23 cellular contexts compared by ENCODE assay signal in genomic region chr7:2495402-2496309, GRCh38. TPM values are rescaled to one million over a fixed set of nuclear protein-coding genes. Genes with fewer than 3 reads are reported as not detected.
DNase-seq lines count a peak whose midpoint lies in the region; FAIRE-seq and TF ChIP-seq lines count a peak whose summit lies in the region.
"Had no signal": no experiment of that assay in that cellular context is flagged by ENCODE, and none has a peak within 500 bp of the region (broad histone marks: within the 10 kb centered on the region; RNA-seq: fewer than 3 reads in every experiment).

No MANE protein-coding gene starts in this region.

- no peaks in the 10 kb centered on the region for H3K9me3 ChIP-seq in H1 (ENCODE audit: insufficient read depth in 2 of 2, low read depth in 1 of 2, low read length in 1 of 2)
- H3K9me3 ChIP-seq: heart right ventricle, transverse colon had no signal

- H2BK20ac ChIP-seq in H1 (ENCODE audit: low read length): peak overlapping the region; percentile 95; the same call in 1 of the 2 replicates

- H3K4me2 ChIP-seq in H1 (ENCODE audit: insufficient read depth in 1 of 2, low read depth in 2 of 2, low read length in 2 of 2): no peak overlapping the region

- H3K56ac ChIP-seq in H1 (replicated peaks; ENCODE audit: insufficient read length, low read depth, low read length): no peak overlapping the region

- H3K79me2 ChIP-seq in H1 (ENCODE audit: control insufficient read depth in 1 of 2, insufficient read depth in 2 of 2, low read length in 2 of 2): no peaks in the 10 kb centered on the region
- H3K79me2 ChIP-seq: parathyroid adenoma had no signal

- H2BK12ac ChIP-seq in H1 (ENCODE audit: low read depth, low read length): peak overlapping the region; percentile 94; the same call in 1 of the 2 replicates

- no peak for FAIRE-seq in H1 (lab: Jason Lieb, UNC)
- FAIRE-seq: K562 had no signal

- peak overlapping the region; percentile 38 for H2BK120ac ChIP-seq in H1 (replicated peaks; ENCODE audit: low read depth, low read length)

- H3K4me1 ChIP-seq in H1 (replicated peaks in 1 of 4; ENCODE audit: control insufficient read depth in 3 of 4, insufficient read depth in 4 of 4, low read length in 3 of 4): peaks cover 0 to 48% (median 37%) of the 10 kb centered on the region in 4 experiments; a peak in 6 of 7 replicates
- H3K4me1 ChIP-seq: parathyroid adenoma had no signal

- no peak overlapping the region for H3K9ac ChIP-seq in H1 (replicated peaks in 1 of 4; ENCODE audit: extremely low read depth in 1 of 4, low read depth in 3 of 4, low read length in 3 of 4)
- H3K9ac ChIP-seq: parathyroid adenoma had no signal

- no peak overlapping the region for H3K4me3 ChIP-seq in H1 (ENCODE audit: extremely low read depth in 1 of 4, insufficient read depth in 2 of 4, low read depth in 3 of 4, low read length in 4 of 4)
- H3K4me3 ChIP-seq: heart right ventricle, K562, transverse colon had no signal

- peak overlapping the region; percentile 83; the same call in 1 of the 2 replicates for H2BK5ac ChIP-seq in H1 (ENCODE audit: low read depth, low read length)

- peak overlapping the region; percentile 98 for H4K91ac ChIP-seq in H1 (replicated peaks; ENCODE audit: insufficient read length, low read length)

- TF ChIP-seq CTCF in H1 (IDR thresholded peaks at IDR 0.05; ENCODE audit: control extremely low read depth in 1 of 3, insufficient read depth in 1 of 3, low read depth in 1 of 3, low read length in 3 of 3) (no peak), neural crest cell (conservative IDR thresholded peaks at IDR 0.05) (no peak), mesothelial cell of epicardium (IDR thresholded peaks at IDR 0.05; ENCODE audit: unreplicated experiment) (no peak)

- no peak for TF ChIP-seq EP300 in H1 (IDR thresholded peaks at IDR 0.05; ENCODE audit: borderline replicate concordance in 1 of 2, low read depth in 2 of 2, low read length in 2 of 2)

- H3K23me2 ChIP-seq in H1 (ENCODE audit: low read depth, low read length): peaks cover 16% of the 10 kb centered on the region; the same call in 1 of the 2 replicates

- peak overlapping the region; percentile 72 for H4K5ac ChIP-seq in H1 (ENCODE audit: insufficient read length, low read depth, low read length)

- DNase-seq in DMS 273 (lab: John Stamatoyannopoulos, UW; ENCODE audit: unreplicated experiment) (peak; percentile 74), DMS 273 treated with DMSO at 0.1 percent for 48 hours (lab: John Stamatoyannopoulos, UW) (no peak), NCI-H2171 (lab: John Stamatoyannopoulos, UW) (peak; percentile 90), H1 (ENCODE audit: low read depth in 1 of 2, low spot score in 2 of 2) (no peak), neural crest cell (ENCODE audit: low read depth, low spot score) (peak; percentile 57), mesothelial cell of epicardium (ENCODE audit: low spot score in 2 of 2, unreplicated experiment in 2 of 2) (no peak), kidney glomerular epithelial cell (lab: John Stamatoyannopoulos, UW) (no peak), NCI-H774 (lab: John Stamatoyannopoulos, UW) (no peak)
- DNase-seq: activated CD8-positive, alpha-beta T cell treated with anti-CD3 and anti-CD28 coated beads for 36 hours; activated naive CD8-positive, alpha-beta T cell treated with anti-CD3 and anti-CD28 coated beads, Interleukin-2, amount 10 ng/mL, durations not matched to agents 7 days and 5 days; DMS79 treated with DMSO at 0.1 percent for 48 hours; heart right ventricle; HFFc6; left cardiac atrium; MV-4-11; SW 1271; transverse colon had no signal

- 74% methylated on average over 16 of the region's 25 CpGs; no CpG with 5 or more reads in 1 of the 2 experiments for WGBS in H1 (ENCODE audit: extremely low coverage in 1 of 2, insufficient coverage in 1 of 2, insufficient read length in 1 of 2, insufficient replicate concordance in 2 of 2, low coverage in 1 of 2, low lambda C conversion rate in 2 of 2, missing lambda C conversion rate in 1 of 2), 2 experiments

- H2AFZ ChIP-seq in H1 (ENCODE audit: low read length): no peak overlapping the region
- H2AFZ ChIP-seq: parathyroid adenoma had no signal

- H4K8ac ChIP-seq in H1 (ENCODE audit: extremely low read depth, insufficient read depth, low read length): no peak overlapping the region

- peaks cover 3% of the 10 kb centered on the region for H3K9me3 Mint-ChIP-seq in neural crest cell
- no peaks in the 10 kb centered on the region for H3K9me3 Mint-ChIP-seq in mesothelial cell of epicardium

- TF ChIP-seq RAD21 in H1 (IDR thresholded peaks at IDR 0.05 in 1 of 2, conservative IDR thresholded peaks at IDR 0.05 in 1 of 2; ENCODE audit: low read depth in 2 of 2, low read length in 2 of 2): 0 out of 4 replicates have a peak, but pooled peaks of 1 of the 2 experiments have one; percentile 8

- peak overlapping the region; percentile 9 for H3K4me3 Mint-ChIP-seq in neural crest cell
- no peak overlapping the region for H3K4me3 Mint-ChIP-seq in mesothelial cell of epicardium
- H3K4me3 Mint-ChIP-seq: activated CD8-positive, alpha-beta T cell treated with anti-CD3 and anti-CD28 coated beads for 36 hours; activated naive CD8-positive, alpha-beta T cell treated with anti-CD3 and anti-CD28 coated beads, Interleukin-2, amount 10 ng/mL, durations not matched to agents 7 days and 5 days; HFFc6; stimulated activated memory B cell treated with anti-CD40 and anti-IgM and Interleukin-4, amounts not matched to agents 10 μg/mL and 1 μg/mL and 100 μg/mL, for 72 hours had no signal

- no peak overlapping the region for H3K23ac ChIP-seq in H1 (ENCODE audit: insufficient read length)

- H3K36me3 Mint-ChIP-seq in neural crest cell (ENCODE audit: low read depth): no peaks in the 10 kb centered on the region
- H3K36me3 Mint-ChIP-seq in mesothelial cell of epicardium: no peaks in the 10 kb centered on the region
- H3K36me3 Mint-ChIP-seq: activated naive CD8-positive, alpha-beta T cell treated with anti-CD3 and anti-CD28 coated beads, Interleukin-2, amount 10 ng/mL, durations not matched to agents 7 days and 5 days; stimulated activated memory B cell treated with anti-CD40 and anti-IgM and Interleukin-4, amounts not matched to agents 10 μg/mL and 1 μg/mL and 100 μg/mL, for 72 hours had no signal

- CTCF ChIA-PET in H1 (lab: Charles Lee; ENCODE audit: partially characterized antibody): interaction anchor here (0.6 to 2.5 kb wide), 7 partner anchors 13 to 215 kb away, joined by 3 to 9 read pairs (median 3); no protein-coding TSS in a partner anchor

- H3K27ac ChIP-seq in H1 (ENCODE audit: low read depth, low read length): no peak overlapping the region
- H3K27ac ChIP-seq: 22Rv1, heart right ventricle, parathyroid adenoma, transverse colon, VCaP had no signal

- H3K27me3 ChIP-seq in H1 (replicated peaks in 1 of 4; ENCODE audit: control insufficient read depth in 3 of 4, extremely low read depth in 1 of 4, insufficient read depth in 3 of 4, low read length in 3 of 4): no peaks in the 10 kb centered on the region

- H3K18ac ChIP-seq in H1 (ENCODE audit: extremely low read depth, low read length): peak overlapping the region; percentile 78

- no peaks in the 10 kb centered on the region for H3K27me3 Mint-ChIP-seq in neural crest cell (ENCODE audit: low read depth)
- peaks cover 2% of the 10 kb centered on the region for H3K27me3 Mint-ChIP-seq in mesothelial cell of epicardium (ENCODE audit: low read depth)

- H3K14ac ChIP-seq in H1 (ENCODE audit: insufficient read length): no peak overlapping the region

- H3K36me3 ChIP-seq in H1 (ENCODE audit: control insufficient read depth in 2 of 4, insufficient read depth in 4 of 4, low read length in 3 of 4): no peaks in the 10 kb centered on the region
- H3K36me3 ChIP-seq: heart right ventricle, transverse colon had no signal

- no peak overlapping the region for H3K27ac Mint-ChIP-seq in neural crest cell (ENCODE audit: unreplicated experiment)
- H3K27ac Mint-ChIP-seq in mesothelial cell of epicardium: no peak overlapping the region
- H3K27ac Mint-ChIP-seq: activated CD8-positive, alpha-beta T cell treated with anti-CD3 and anti-CD28 coated beads for 36 hours; activated naive CD8-positive, alpha-beta T cell treated with anti-CD3 and anti-CD28 coated beads, Interleukin-2, amount 10 ng/mL, durations not matched to agents 7 days and 5 days; HFFc6; stimulated activated memory B cell treated with anti-CD40 and anti-IgM and Interleukin-4, amounts not matched to agents 10 μg/mL and 1 μg/mL and 100 μg/mL, for 72 hours had no signal

- peak overlapping the region; percentile 75; the same call in 1 of the 2 replicates for H2AK5ac ChIP-seq in H1 (ENCODE audit: low read depth, low read length)

- no peak for TF ChIP-seq POLR2A in H1 (IDR thresholded peaks at IDR 0.05; ENCODE audit: control extremely low read depth in 1 of 2, low read depth in 2 of 2, low read length in 2 of 2)

- H3K4me1 Mint-ChIP-seq in neural crest cell (peaks cover 41% of the 10 kb centered on the region), mesothelial cell of epicardium (peaks cover 31% of the 10 kb centered on the region)
- H3K4me1 Mint-ChIP-seq: activated naive CD8-positive, alpha-beta T cell treated with anti-CD3 and anti-CD28 coated beads, Interleukin-2, amount 10 ng/mL, durations not matched to agents 7 days and 5 days had no signal

- POLR2A ChIA-PET in H1 (lab: Charles Lee; ENCODE audit: partially characterized antibody): interaction anchor here (1.0 to 1.8 kb wide), 5 partner anchors 12 to 29 kb away, joined by 3 to 4 read pairs (median 4); no protein-coding TSS in a partner anchor

- H4K20me1 ChIP-seq in H1 (replicated peaks in 1 of 2; ENCODE audit: control insufficient read depth in 1 of 2, insufficient read depth in 2 of 2, low read length in 2 of 2): no peaks in the 10 kb centered on the region

- H3K79me1 ChIP-seq in H1 (ENCODE audit: low read depth, low read length): no peaks in the 10 kb centered on the region; the same call in 1 of the 2 replicates

- H3K4ac ChIP-seq in H1 (replicated peaks; ENCODE audit: insufficient read length, low read depth, low read length): peak overlapping the region; percentile 74

- H2BK15ac ChIP-seq in H1 (ENCODE audit: low read length): no peak overlapping the region

RNA-seq across cellular contexts. Expression of gene GRIFIN, which starts 19.5 kb away (rescaled TPM):
- total RNA-seq in H1 (2021; fragmentation: NEBNext Ultra II Directional; extraction: Animal tissue kit (Norgen Biotek cat#: 25700)): not detected in 2 replicates
- polyA plus RNA-seq in H1 (2011; rRNA removed): not detected in 2 replicates
- not detected for polyA plus RNA-seq in H1 (2011; cell fraction: cytosol; rRNA removed)
- polyA plus RNA-seq in H1 (2011; cell fraction: nucleus; rRNA removed): not detected
- not detected in 4 replicates for polyA plus RNA-seq in H1 (2012, experiment 1 of 2)
- not detected for polyA plus RNA-seq in H1 (2012, experiment 2 of 2)
- not detected for polyA plus RNA-seq in H1 (2013, experiment 1 of 2)
- not detected for polyA plus RNA-seq in H1 (2013, experiment 2 of 2)
- polyA minus RNA-seq in H1 (2011; rRNA and poly(A)+ RNA removed): not detected in 2 replicates
- not detected for polyA minus RNA-seq in H1 (2011; cell fraction: cytosol; rRNA and poly(A)+ RNA removed)
- polyA minus RNA-seq in H1 (2011; cell fraction: nucleus; rRNA and poly(A)+ RNA removed): not detected
- total RNA-seq in neural crest cell: not detected in 2 replicates
- not detected in 3 replicates for total RNA-seq in mesothelial cell of epicardium
- total RNA-seq: activated CD8-positive, alpha-beta T cell treated with anti-CD3 and anti-CD28 coated beads for 36 hours; activated naive CD8-positive, alpha-beta T cell treated with anti-CD3 and anti-CD28 coated beads, Interleukin-2, amount 10 ng/mL, durations not matched to agents 7 days and 5 days; fibroblast of lung; heart right ventricle; HFFc6; K562; left cardiac atrium; transverse colon had no signal
- polyA plus RNA-seq: fibroblast of lung, heart right ventricle, K562 had no signal

RNA-seq across cellular contexts. Expression of gene LFNG, which starts 23.9 kb away (rescaled TPM):
- 28.9 and 31.6 TPM in 2 replicates for total RNA-seq in H1 (2021; fragmentation: NEBNext Ultra II Directional; extraction: Animal tissue kit (Norgen Biotek cat#: 25700))
- 35.6 and 53.0 TPM in 2 replicates for polyA plus RNA-seq in H1 (2011; rRNA removed)
- 34.6 TPM for polyA plus RNA-seq in H1 (2011; cell fraction: cytosol; rRNA removed)
- polyA plus RNA-seq in H1 (2011; cell fraction: nucleus; rRNA removed): 59.9 TPM
- 25.2 to 37.3 TPM (median 35.0 TPM) in 4 replicates for polyA plus RNA-seq in H1 (2012, experiment 1 of 2)
- polyA plus RNA-seq in H1 (2012, experiment 2 of 2): 31.6 TPM
- 26.6 TPM for polyA plus RNA-seq in H1 (2013, experiment 1 of 2)
- 29.4 TPM for polyA plus RNA-seq in H1 (2013, experiment 2 of 2)
- 15.4 and 17.4 TPM in 2 replicates for polyA minus RNA-seq in H1 (2011; rRNA and poly(A)+ RNA removed)
- 36.6 TPM for polyA minus RNA-seq in H1 (2011; cell fraction: cytosol; rRNA and poly(A)+ RNA removed)
- 37.5 TPM for polyA minus RNA-seq in H1 (2011; cell fraction: nucleus; rRNA and poly(A)+ RNA removed)
- total RNA-seq in neural crest cell (39.0 and 44.9 TPM in 2 replicates), mesothelial cell of epicardium (16.0 to 19.0 TPM (median 16.3 TPM) in 3 replicates)

RNA-seq across cellular contexts. Expression of gene BRAT1, which starts 59.7 kb away (rescaled TPM):
- 42.3 and 45.2 TPM in 2 replicates for total RNA-seq in H1 (2021; fragmentation: NEBNext Ultra II Directional; extraction: Animal tissue kit (Norgen Biotek cat#: 25700))
- polyA plus RNA-seq in H1 (2011; rRNA removed): 36.8 and 60.5 TPM in 2 replicates
- polyA plus RNA-seq in H1 (2011; cell fraction: cytosol; rRNA removed): 40.8 TPM
- 163 TPM for polyA plus RNA-seq in H1 (2011; cell fraction: nucleus; rRNA removed)
- 30.5 to 38.9 TPM (median 37.6 TPM) in 4 replicates for polyA plus RNA-seq in H1 (2012, experiment 1 of 2)
- 34.5 TPM for polyA plus RNA-seq in H1 (2012, experiment 2 of 2)
- 25.6 TPM for polyA plus RNA-seq in H1 (2013, experiment 1 of 2)
- 21.6 TPM for polyA plus RNA-seq in H1 (2013, experiment 2 of 2)
- polyA minus RNA-seq in H1 (2011; rRNA and poly(A)+ RNA removed): 10.4 and 12.6 TPM in 2 replicates
- 21.5 TPM for polyA minus RNA-seq in H1 (2011; cell fraction: cytosol; rRNA and poly(A)+ RNA removed)
- 25.1 TPM for polyA minus RNA-seq in H1 (2011; cell fraction: nucleus; rRNA and poly(A)+ RNA removed)
- total RNA-seq in neural crest cell: 47.3 and 52.7 TPM in 2 replicates
- 44.2 to 47.6 TPM (median 46.8 TPM) in 3 replicates for total RNA-seq in mesothelial cell of epicardium

Comparison
In these comparisons a context has a peak if more than half of its experiments do, and no peak if none do; other contexts are left out.
1. DNase-seq: peak in DMS 273 (single experiment), NCI-H2171 (single experiment) and neural crest cell (single experiment); none in DMS 273 treated with DMSO at 0.1 percent for 48 hours (single experiment), H1 (0 of 2), mesothelial cell of epicardium (0 of 2), kidney glomerular epithelial cell (single experiment) and NCI-H774 (single experiment).